ENCODE assay signal across 23 cellular contexts in genomic region chr21:31728191-31728590, GRCh38.
"Had no signal": no experiment of that assay in that cellular context is flagged by ENCODE, and none has a peak within 500 bp of the region (broad histone marks: within the 10 kb centered on the region; RNA-seq: fewer than 3 reads in every experiment).

No MANE protein-coding gene starts in this region.

- H3K27me3 Mint-ChIP-seq: activated CD4-positive, alpha-beta T cell treated with anti-CD3 and anti-CD28 coated beads, Interleukin-2, amount 10 ng/mL, durations not matched to agents 7 days and 5 days had no signal

- H3K9me3 ChIP-seq: thyroid gland had no signal

- H3K27me3 ChIP-seq: brain microvascular endothelial cell, dorsolateral prefrontal cortex, foreskin keratinocyte, thyroid gland had no signal

- DNase-seq: activated CD4-positive, alpha-beta T cell treated with anti-CD3 and anti-CD28 coated beads, Interleukin-2, amount 10 ng/mL, durations not matched to agents 7 days and 5 days; activated CD8-positive, alpha-beta memory T cell treated with anti-CD3 and anti-CD28 coated beads, Interleukin-2, amount 50 U/mL, for 4 hours; activated naive CD4-positive, alpha-beta T cell treated with anti-CD3 and anti-CD28 coated beads for 36 hours; activated T-cell treated with anti-CD3 and anti-CD28 coated beads, Interleukin-2, amount 50 U/mL, for 4 hours; anterior cingulate cortex; brain microvascular endothelial cell; central memory CD4-positive, alpha-beta T cell; dorsolateral prefrontal cortex; foreskin keratinocyte; glutamatergic neuron; hypothalamus; kidney; midbrain; occipital lobe; stimulated activated CD4-positive, alpha-beta T cell treated with anti-CD3 and anti-CD28 coated beads, Interleukin-12 subunit alpha, Interleukin-12 subunit beta, amount 100 ng/mL, for 4 hours; stimulated activated CD4-positive, alpha-beta T cell treated with anti-CD3 and anti-CD28 coated beads, Interleukin-1b, Interleukin-23, amount 100 ng/mL, for 48 hours; stimulated activated CD8-positive, alpha-beta memory T cell treated with anti-CD3 and anti-CD28 coated beads, Interleukin-4, amount 100 ng/mL, for 48 hours; stimulated activated naive CD4-positive, alpha-beta T cell; T-helper 9 cell; thyroid gland had no signal

- H3K36me3 ChIP-seq: brain microvascular endothelial cell, thyroid gland had no signal

- H3K9me3 Mint-ChIP-seq: activated CD4-positive, alpha-beta T cell treated with anti-CD3 and anti-CD28 coated beads, Interleukin-2, amount 10 ng/mL, durations not matched to agents 7 days and 5 days; activated naive CD4-positive, alpha-beta T cell treated with anti-CD3 and anti-CD28 coated beads for 36 hours; activated T-cell treated with anti-CD3 and anti-CD28 coated beads, Interleukin-2, amount 50 U/mL, for 4 hours; nephron had no signal

- ATAC-seq: activated CD4-positive, CD25-positive, alpha-beta regulatory T cell treated with anti-CD3 and anti-CD28 coated beads, Interleukin-2, amount 50 U/mL, for 24 hours; activated T-cell treated with anti-CD3 and anti-CD28 coated beads, Interleukin-2, amount 50 U/mL, for 4 hours; foreskin keratinocyte; left lobe of liver had no signal

- H3K27ac ChIP-seq: brain microvascular endothelial cell, dorsolateral prefrontal cortex, foreskin keratinocyte, thyroid gland had no signal

- H3K27ac Mint-ChIP-seq: activated CD4-positive, alpha-beta T cell treated with anti-CD3 and anti-CD28 coated beads, Interleukin-2, amount 10 ng/mL, durations not matched to agents 7 days and 5 days; activated naive CD4-positive, alpha-beta T cell treated with anti-CD3 and anti-CD28 coated beads for 36 hours; nephron had no signal

- H3K4me3 ChIP-seq: thyroid gland had no signal

- H3K4me3 Mint-ChIP-seq: activated CD4-positive, alpha-beta T cell treated with anti-CD3 and anti-CD28 coated beads, Interleukin-2, amount 10 ng/mL, durations not matched to agents 7 days and 5 days; activated naive CD4-positive, alpha-beta T cell treated with anti-CD3 and anti-CD28 coated beads for 36 hours; activated T-cell treated with anti-CD3 and anti-CD28 coated beads, Interleukin-2, amount 50 U/mL, for 4 hours; nephron had no signal
